Comparison of ENCODE assay signal across 10 cellular contexts in genomic region chr10:63227207-63227895, GRCh38.
DNase-seq lines count a peak whose midpoint lies in the region; ATAC-seq and TF ChIP-seq lines count a peak whose summit lies in the region.
"Had no signal": no experiment of that assay in that cellular context is flagged by ENCODE, and none has a peak within 500 bp of the region (broad histone marks: within the 10 kb centered on the region; RNA-seq: fewer than 3 reads in every experiment).

No MANE protein-coding gene starts in this region.

- no peak overlapping the region for H3K9ac ChIP-seq in smooth muscle cell (ENCODE audit: low read depth)

- ATAC-seq in HG02973 (IDR thresholded peaks at IDR 0.05; ENCODE audit: unreplicated experiment) (peak; percentile 63), GM19328 (IDR thresholded peaks at IDR 0.05; ENCODE audit: unreplicated experiment) (no peak)
- ATAC-seq in activated CD8-positive, alpha-beta T cell treated with anti-CD3 and anti-CD28 coated beads, Interleukin-2, amount 10 ng/mL, durations not matched to agents 7 days and 5 days = peak; percentile 49

- no peak overlapping the region for H3K4me3 ChIP-seq in smooth muscle cell
- H3K4me3 ChIP-seq in transverse colon = no peak overlapping the region
- H3K4me3 ChIP-seq: hepatocyte had no signal

- H2AFZ ChIP-seq in smooth muscle cell (ENCODE audit: low read depth) = no peak overlapping the region
- H2AFZ ChIP-seq: hepatocyte had no signal

- TF ChIP-seq CTCF in smooth muscle cell (IDR thresholded peaks at IDR 0.05; ENCODE audit: borderline replicate concordance, insufficient read depth, poor library complexity, severe bottlenecking) (no peak), transverse colon (IDR thresholded peaks at IDR 0.05) (no peak)

- no peak for TF ChIP-seq POLR2A in transverse colon (IDR thresholded peaks at IDR 0.05)

- peaks cover 98% of the 10 kb centered on the region for H4K20me1 ChIP-seq in smooth muscle cell (ENCODE audit: low read depth)

- peaks cover 13% of the 10 kb centered on the region for H3K36me3 Mint-ChIP-seq in activated CD4-positive, alpha-beta T cell treated with anti-CD3 and anti-CD28 coated beads, Interleukin-2, amount 10 ng/mL, durations not matched to agents 7 days and 5 days (ENCODE audit: low read depth)
- H3K36me3 Mint-ChIP-seq in activated CD8-positive, alpha-beta T cell treated with anti-CD3 and anti-CD28 coated beads, Interleukin-2, amount 10 ng/mL, durations not matched to agents 7 days and 5 days (ENCODE audit: low read depth) = peaks cover 14% of the 10 kb centered on the region

- H3K27ac Mint-ChIP-seq in activated CD4-positive, alpha-beta T cell treated with anti-CD3 and anti-CD28 coated beads, Interleukin-2, amount 10 ng/mL, durations not matched to agents 7 days and 5 days = peak overlapping the region; percentile 89
- H3K27ac Mint-ChIP-seq in activated CD8-positive, alpha-beta T cell treated with anti-CD3 and anti-CD28 coated beads, Interleukin-2, amount 10 ng/mL, durations not matched to agents 7 days and 5 days = peak overlapping the region; percentile 82

- peak overlapping the region; percentile 32 for H3K27ac ChIP-seq in smooth muscle cell (ENCODE audit: low read depth)
- H3K27ac ChIP-seq in transverse colon = no peak overlapping the region
- H3K27ac ChIP-seq: hepatocyte had no signal

- H3K4me1 ChIP-seq in smooth muscle cell (ENCODE audit: low read depth) = no peaks in the 10 kb centered on the region
- peaks cover 0 to 38% (median 11%) of the 10 kb centered on the region in 4 donors for H3K4me1 ChIP-seq in transverse colon

- CTCF ChIA-PET in activated CD4-positive, alpha-beta T cell treated with anti-CD3 and anti-CD28 coated beads, Interleukin-2, amount 10 ng/mL, durations not matched to agents 7 days and 5 days (lab: Charles Lee) = interaction anchor here (1.1 to 1.2 kb wide), 2 partner anchors 8 to 9 kb away, joined by 3 read pairs; no protein-coding TSS in a partner anchor
- CTCF ChIA-PET in activated CD8-positive, alpha-beta T cell treated with anti-CD3 and anti-CD28 coated beads, Interleukin-2, amount 10 ng/mL, durations not matched to agents 7 days and 5 days (lab: Charles Lee) = interaction anchor here (0.6 to 2.9 kb wide), 10 partner anchors 9 to 229 kb away, joined by 3 to 32 read pairs (median 4); no protein-coding TSS in a partner anchor

- in situ Hi-C loops in transverse colon (cut with MboI; ENCODE audit: low pct_ligation_motif_present in 1 of 4, low pct_unique_long_range_greater_than_20kb in 1 of 4, low sequenced_read_pairs in 3 of 4) = no loop called here

- H3K4me3 Mint-ChIP-seq in activated CD4-positive, alpha-beta T cell treated with anti-CD3 and anti-CD28 coated beads, Interleukin-2, amount 10 ng/mL, durations not matched to agents 7 days and 5 days = no peak overlapping the region
- H3K4me3 Mint-ChIP-seq in activated CD8-positive, alpha-beta T cell treated with anti-CD3 and anti-CD28 coated beads, Interleukin-2, amount 10 ng/mL, durations not matched to agents 7 days and 5 days = peak overlapping the region; percentile 42

- intact Hi-C loops in transverse colon (cut with DNase I; ENCODE audit: low total_unique reads) = no loop called here

- H3K36me3 ChIP-seq in smooth muscle cell (ENCODE audit: low read depth) (peaks cover 2% of the 10 kb centered on the region), transverse colon (no peaks in the 10 kb centered on the region)

- no peaks in the 10 kb centered on the region for H3K27me3 ChIP-seq in smooth muscle cell (ENCODE audit: low read depth)
- H3K27me3 ChIP-seq in transverse colon = no peaks in the 10 kb centered on the region
- H3K27me3 ChIP-seq: hepatocyte had no signal

- DNase-seq in activated CD4-positive, alpha-beta T cell treated with anti-CD3 and anti-CD28 coated beads, Interleukin-2, amount 10 ng/mL, durations not matched to agents 7 days and 5 days = no peak
- DNase-seq in activated CD4-positive, alpha-beta T cell treated with anti-CD3 and anti-CD28 coated beads for 4 hours = no peak
- DNase-seq in activated CD8-positive, alpha-beta T cell treated with anti-CD3 and anti-CD28 coated beads, Interleukin-2, amount 10 ng/mL, durations not matched to agents 7 days and 5 days = no peak
- no peak for DNase-seq in smooth muscle cell (lab: John Stamatoyannopoulos, UW; ENCODE audit: unreplicated experiment)
- no peak for DNase-seq in middle frontal gyrus (ENCODE audit: extremely low spot score, low spot score)
- no peak for DNase-seq in transverse colon
- DNase-seq: NCI-H2227 treated with DMSO at 0.1 percent for 48 hours had no signal

- no peak overlapping the region for H3K4me2 ChIP-seq in smooth muscle cell
- H3K4me2 ChIP-seq: hepatocyte had no signal

- H3K79me2 ChIP-seq in smooth muscle cell (ENCODE audit: low read depth) = peaks cover 100% of the 10 kb centered on the region

- 71% methylated on average over 3 of the region's 3 CpGs for WGBS in smooth muscle cell (ENCODE audit: low lambda C conversion rate)
- 56 to 58% methylated on average over 3 of the region's 3 CpGs for WGBS in transverse colon (ENCODE audit: low coverage in 1 of 2), 2 donors

- no peaks in the 10 kb centered on the region for H3F3A ChIP-seq in smooth muscle cell (ENCODE audit: low read depth)

- H3K4me1 Mint-ChIP-seq in activated CD4-positive, alpha-beta T cell treated with anti-CD3 and anti-CD28 coated beads, Interleukin-2, amount 10 ng/mL, durations not matched to agents 7 days and 5 days = peaks cover 46% of the 10 kb centered on the region
- H3K4me1 Mint-ChIP-seq in activated CD8-positive, alpha-beta T cell treated with anti-CD3 and anti-CD28 coated beads, Interleukin-2, amount 10 ng/mL, durations not matched to agents 7 days and 5 days (ENCODE audit: low read depth) = peaks cover 47% of the 10 kb centered on the region

- H3K9me3 ChIP-seq in smooth muscle cell (replicated peaks; ENCODE audit: low read depth) (no peaks in the 10 kb centered on the region), transverse colon (no peaks in the 10 kb centered on the region)

- POLR2A ChIA-PET in activated CD4-positive, alpha-beta T cell treated with anti-CD3 and anti-CD28 coated beads, Interleukin-2, amount 10 ng/mL, durations not matched to agents 7 days and 5 days (lab: Charles Lee) = no interaction called here
- POLR2A ChIA-PET in activated CD8-positive, alpha-beta T cell treated with anti-CD3 and anti-CD28 coated beads, Interleukin-2, amount 10 ng/mL, durations not matched to agents 7 days and 5 days (lab: Charles Lee) = interaction anchor here (0.9 kb wide), 1 partner anchor 42 kb away, joined by 5 read pairs; no protein-coding TSS in a partner anchor

- no peak for TF ChIP-seq EP300 in transverse colon (IDR thresholded peaks at IDR 0.05; ENCODE audit: low read depth)

- peaks cover 2% of the 10 kb centered on the region for H3K9me3 Mint-ChIP-seq in activated CD4-positive, alpha-beta T cell treated with anti-CD3 and anti-CD28 coated beads, Interleukin-2, amount 10 ng/mL, durations not matched to agents 7 days and 5 days
- H3K9me3 Mint-ChIP-seq in activated CD8-positive, alpha-beta T cell treated with anti-CD3 and anti-CD28 coated beads, Interleukin-2, amount 10 ng/mL, durations not matched to agents 7 days and 5 days (ENCODE audit: insufficient read depth) = no peaks in the 10 kb centered on the region

- H3K27me3 Mint-ChIP-seq in activated CD4-positive, alpha-beta T cell treated with anti-CD3 and anti-CD28 coated beads, Interleukin-2, amount 10 ng/mL, durations not matched to agents 7 days and 5 days = no peaks in the 10 kb centered on the region
- no peaks in the 10 kb centered on the region for H3K27me3 Mint-ChIP-seq in activated CD8-positive, alpha-beta T cell treated with anti-CD3 and anti-CD28 coated beads, Interleukin-2, amount 10 ng/mL, durations not matched to agents 7 days and 5 days (ENCODE audit: low read depth)
